Comparison of ENCODE assay signal across 8 cellular contexts in genomic region chr6:30907758-30908591, GRCh38. TPM values are rescaled to one million over a fixed set of nuclear protein-coding genes. Genes with fewer than 3 reads are reported as not detected.
DNase-seq lines count a peak whose midpoint lies in the region; ATAC-seq, FAIRE-seq and TF ChIP-seq lines count a peak whose summit lies in the region.

TSS of gene GTF2H4 (plus strand) at chr6:30908207.

- peak; percentile 96 for FAIRE-seq in GM12891 (lab: Jason Lieb, UNC)

- no peaks in the 10 kb centered on the region for H3K9me3 ChIP-seq in adrenal gland (replicated peaks in 1 of 3)
- no peaks in the 10 kb centered on the region for H3K9me3 ChIP-seq in upper lobe of left lung

- no peak for TF ChIP-seq POLR2A in GM12891 (IDR thresholded peaks at IDR 0.05; ENCODE audit: low read depth, low read length)
- peak in 1 of 2 donors; percentile 63 for TF ChIP-seq POLR2A in adrenal gland (IDR thresholded peaks at IDR 0.05)
- TF ChIP-seq POLR2A in upper lobe of left lung (IDR thresholded peaks at IDR 0.05): peak in 2 of 4 donors; percentile 29 to 50

- peak; percentile 93 for ATAC-seq in HG02852 (IDR thresholded peaks at IDR 0.05; ENCODE audit: unreplicated experiment)
- ATAC-seq in upper lobe of left lung (ENCODE audit: low FRiP score in 2 of 2): peak; percentile 98 to 99

- no peak for TF ChIP-seq EP300 in upper lobe of left lung (IDR thresholded peaks at IDR 0.05)

- peak within 1 kb of the TSS in 1 of 5 donors; percentile 29 for H3K27ac ChIP-seq in adrenal gland
- H3K27ac ChIP-seq in upper lobe of left lung: peak within 1 kb of the TSS in 3 of 4 donors; percentile 58 to 65 (median 60)

- TF ChIP-seq CTCF in adrenal gland (IDR thresholded peaks at IDR 0.05) (no peak), upper lobe of left lung (IDR thresholded peaks at IDR 0.05) (peak in 2 of 6 experiments; percentile 11 to 35)

- H3K4me1 ChIP-seq in adrenal gland (replicated peaks in 1 of 2) (peaks cover 5 to 11% of the 10 kb centered on the region in 2 donors), upper lobe of left lung (peaks cover 8 to 16% (median 13%) of the 10 kb centered on the region in 4 donors)

- 0 to 1% (median 1%) methylated on average over 33 to 49 of the region's 49 CpGs for WGBS in adrenal gland, 4 donors
- 0 to 2% methylated on average over 38 to 49 of the region's 49 CpGs for WGBS in upper lobe of left lung, 2 donors

- intact Hi-C loops in adrenal gland (cut with DNase I): no loop called here
- intact Hi-C loops in cardiac septum (cut with DNase I): no loop called here

- H3K27me3 ChIP-seq in adrenal gland: no peaks in the 10 kb centered on the region
- no peaks in the 10 kb centered on the region for H3K27me3 ChIP-seq in upper lobe of left lung

- H3K36me3 ChIP-seq in adrenal gland (replicated peaks in 1 of 2) (peaks cover 0 to 33% of the 10 kb centered on the region in 2 donors), upper lobe of left lung (peaks cover 11 to 29% (median 20%) of the 10 kb centered on the region in 4 donors)

- H3K4me3 ChIP-seq in adrenal gland (peak within 1 kb of the TSS; percentile 48 to 99 (median 56)), upper lobe of left lung (peak within 1 kb of the TSS; percentile 61 to 88 (median 74))

- DNase-seq in GM12891 (ENCODE audit: insufficient read length, low spot score) (peak; percentile 86), NCI-H146 (lab: John Stamatoyannopoulos, UW) (peak; percentile 98), T-helper 1 cell (peak; percentile 83 to 98 (median 93)), adrenal gland (peak; percentile 95 to 99 (median 98)), cardiac septum (ENCODE audit: low spot score) (peak; percentile 97), pons (ENCODE audit: low spot score) (peak; percentile 99), upper lobe of left lung (peak; percentile 92 to 98)

TF ChIP-seq in GM12891, 5 proteins besides CTCF, POLR2A, EP300 and RAD21:
- no peak for TF ChIP-seq SPI1 (IDR thresholded peaks at IDR 0.05; ENCODE audit: low read depth, low read length)
- TF ChIP-seq TAF1 (IDR thresholded peaks at IDR 0.05; ENCODE audit: low read depth, low read length): 0 out of 2 replicates have a peak, but pooled peaks have one; percentile 43
- TF ChIP-seq PAX5 (IDR thresholded peaks at IDR 0.05; ENCODE audit: insufficient read depth, low read length, severe bottlenecking): peak; percentile 71
- peak; percentile 93 for TF ChIP-seq POU2F2 (IDR thresholded peaks at IDR 0.05; ENCODE audit: low read depth, low read length)
- TF ChIP-seq POLR2AphosphoS5 (IDR thresholded peaks at IDR 0.05; ENCODE audit: low read depth, low read length): no peak
TF ChIP-seq in GM12891: peak in this region for 3.

RNA-seq across cellular contexts. Expression of gene GTF2H4, which starts in this region (rescaled TPM):
- polyA plus RNA-seq in GM12891 (2012; ENCODE audit: low read depth, missing spikeins): 24.9 TPM
- 10 to 100 TPM in 6 of 8 donors, 1 to 10 TPM in 2; 3.7 to 48.6 (median 21.8) TPM for total RNA-seq in adrenal gland
- polyA plus RNA-seq in adrenal gland: 10 to 100 TPM; 30.8 to 71.9 (median 57.8) TPM
- total RNA-seq in cardiac septum: 16.0 TPM
- total RNA-seq in upper lobe of left lung: 10 to 100 TPM; 10.1 to 47.6 (median 27.6) TPM
